Comparison of ENCODE assay signal across 31 cellular contexts in genomic region chr10:47451275-47451997, GRCh38. TPM values are rescaled to one million over a fixed set of nuclear protein-coding genes. Genes with fewer than 3 reads are reported as not detected.
"Had no signal": no experiment of that assay in that cellular context is flagged by ENCODE, and none has a peak within 500 bp of the region (broad histone marks: within the 10 kb centered on the region; RNA-seq: fewer than 3 reads in every experiment).

No MANE protein-coding gene starts in this region.

- H3K9me3 ChIP-seq: ovary, suprapubic skin had no signal

- H2AFZ ChIP-seq: hepatocyte had no signal

- H3K4me1 ChIP-seq: body of pancreas, stomach, suprapubic skin, tibial nerve had no signal

- H3K27ac Mint-ChIP-seq: activated CD8-positive, alpha-beta T cell treated with anti-CD3 and anti-CD28 coated beads, Interleukin-2, amount 10 ng/mL, durations not matched to agents 7 days and 5 days; activated naive CD4-positive, alpha-beta T cell treated with anti-CD3 and anti-CD28 coated beads, Interleukin-2, amount 50 U/mL, for 24 hours; immature natural killer cell; memory B cell; stimulated activated memory B cell treated with anti-CD40 and anti-IgM and Interleukin-4, amounts not matched to agents 10 μg/mL and 1 μg/mL and 100 μg/mL, for 72 hours had no signal

- H3K27me3 ChIP-seq: body of pancreas, cardiac muscle cell, hepatocyte, ovary, tibial nerve had no signal

- H3K4me3 Mint-ChIP-seq: activated CD8-positive, alpha-beta T cell treated with anti-CD3 and anti-CD28 coated beads, Interleukin-2, amount 10 ng/mL, durations not matched to agents 7 days and 5 days; activated naive CD4-positive, alpha-beta T cell treated with anti-CD3 and anti-CD28 coated beads, Interleukin-2, amount 50 U/mL, for 24 hours; immature natural killer cell; memory B cell; neural crest cell; stimulated activated memory B cell treated with anti-CD40 and anti-IgM and Interleukin-4, amounts not matched to agents 10 μg/mL and 1 μg/mL and 100 μg/mL, for 72 hours had no signal

- ATAC-seq: activated CD8-positive, alpha-beta T cell treated with anti-CD3 and anti-CD28 coated beads, Interleukin-2, amount 10 ng/mL, durations not matched to agents 7 days and 5 days; body of pancreas; esophagus mucosa; left ventricle myocardium superior; right cardiac atrium; stimulated activated memory B cell treated with anti-CD40 and anti-IgM and Interleukin-4, amounts not matched to agents 10 μg/mL and 1 μg/mL and 100 μg/mL, for 72 hours had no signal

- H3K36me3 ChIP-seq: cardiac muscle cell, ovary, stomach, suprapubic skin, tibial nerve had no signal

- H3K36me3 Mint-ChIP-seq: activated naive CD4-positive, alpha-beta T cell treated with anti-CD3 and anti-CD28 coated beads, Interleukin-2, amount 50 U/mL, for 24 hours; immature natural killer cell; memory B cell; stimulated activated memory B cell treated with anti-CD40 and anti-IgM and Interleukin-4, amounts not matched to agents 10 μg/mL and 1 μg/mL and 100 μg/mL, for 72 hours had no signal

- H3K4me1 Mint-ChIP-seq: immature natural killer cell had no signal

- DNase-seq: activated CD4-positive, alpha-beta T cell treated with anti-CD3 and anti-CD28 coated beads, Interleukin-2, amount 50 U/mL, for 1 hour; activated CD4-positive, CD25-positive, alpha-beta regulatory T cell treated with anti-CD3 and anti-CD28 coated beads, Interleukin-2, amount 50 U/mL, for 72 hours; activated CD8-positive, alpha-beta T cell treated with anti-CD3 and anti-CD28 coated beads, Interleukin-2, amount 10 ng/mL, durations not matched to agents 7 days and 5 days; activated gamma-delta T cell treated with Interleukin-2 at 50 U/mL for 16 hours; anterior cingulate cortex; body of pancreas; effector memory CD4-positive, alpha-beta T cell; glutamatergic neuron; immature natural killer cell; left ventricle myocardium superior; mucosa of descending colon; right cardiac atrium; stimulated activated CD4-positive, alpha-beta T cell treated with anti-CD3 and anti-CD28 coated beads, Interleukin-2, amount 100 ng/mL, for 24 hours; stomach had no signal

- H3K4me3 ChIP-seq: body of pancreas, cardiac muscle cell, hepatocyte, mucosa of descending colon, ovary, stomach, suprapubic skin, tibial nerve had no signal

- H3K79me2 ChIP-seq: hepatocyte had no signal

- H3K27ac ChIP-seq: body of pancreas, cardiac muscle cell, hepatocyte, ovary, stomach, suprapubic skin, tibial nerve, VCaP had no signal

- H3K4me2 ChIP-seq: hepatocyte had no signal

- H3K9me3 Mint-ChIP-seq: activated naive CD4-positive, alpha-beta T cell treated with anti-CD3 and anti-CD28 coated beads, Interleukin-2, amount 50 U/mL, for 24 hours; neural crest cell had no signal

RNA-seq across cellular contexts. Expression of gene ANXA8, which starts 32.5 kb away (rescaled TPM):
- total RNA-seq: activated CD8-positive, alpha-beta T cell treated with anti-CD3 and anti-CD28 coated beads, Interleukin-2, amount 10 ng/mL, durations not matched to agents 7 days and 5 days; body of pancreas; dermis microvascular lymphatic vessel endothelial cell; endothelial cell of umbilical vein; frontal cortex; neural crest cell; pulmonary artery endothelial cell; skeletal muscle tissue had no signal

RNA-seq across cellular contexts. Expression of gene FAM25G, which starts 40.1 kb away (rescaled TPM):
- total RNA-seq: activated CD8-positive, alpha-beta T cell treated with anti-CD3 and anti-CD28 coated beads, Interleukin-2, amount 10 ng/mL, durations not matched to agents 7 days and 5 days; body of pancreas; cardiac muscle cell; dermis microvascular lymphatic vessel endothelial cell; endothelial cell of umbilical vein; frontal cortex; hepatocyte; left ventricle myocardium superior; neural crest cell; ovary; pulmonary artery endothelial cell; right cardiac atrium; skeletal muscle tissue; stomach; T-helper 2 cell treated with Interferon-gamma antibody and Interleukin-4, amounts not matched to agents 100 ng/mL and 5 ng/mL, for 36 hours; tibial nerve had no signal
